28 cellular contexts compared by ENCODE assay signal in the genomic region with DNA sequence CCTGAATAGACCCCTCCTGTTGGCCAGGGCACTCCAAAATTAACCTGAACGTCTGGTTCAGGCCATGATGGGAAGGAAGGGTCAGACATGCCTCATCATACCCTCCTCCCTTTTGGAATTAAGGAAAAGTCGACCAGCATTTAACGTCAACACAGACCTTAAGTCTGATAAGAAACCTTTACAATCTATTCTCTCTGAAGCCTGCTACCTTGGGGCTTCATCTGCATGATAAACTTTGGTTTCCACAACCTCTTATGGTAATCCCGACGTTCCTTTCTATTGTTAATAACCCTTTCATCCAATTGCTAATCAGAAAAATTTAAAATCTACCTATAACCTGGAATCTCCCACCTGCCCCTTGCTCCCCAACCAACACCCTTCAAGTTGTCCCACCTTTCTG.
"Had no signal": no experiment of that assay in that cellular context is flagged by ENCODE, and none has a peak within 500 bp of the region (broad histone marks: within the 10 kb centered on the region; RNA-seq: fewer than 3 reads in every experiment).

No MANE protein-coding gene starts in this region.

- H3K9me3 ChIP-seq: neutrophil, right lobe of liver, tibial nerve, uterus had no signal

- H3K9ac ChIP-seq: neural progenitor cell, parathyroid adenoma had no signal

- H3K36me3 Mint-ChIP-seq: mesothelial cell of epicardium; neural progenitor cell; stimulated activated memory B cell treated with anti-CD40 and anti-IgM and Interleukin-4, amounts not matched to agents 10 μg/mL and 1 μg/mL and 100 μg/mL, for 72 hours; type B pancreatic cell had no signal

- H3K4me2 ChIP-seq: neural progenitor cell, smooth muscle cell had no signal

- H3K4me1 Mint-ChIP-seq: mesothelial cell of epicardium; naive B cell; natural killer cell; neural progenitor cell; stimulated activated memory B cell treated with anti-CD40 and anti-IgM and Interleukin-4, amounts not matched to agents 10 μg/mL and 1 μg/mL and 100 μg/mL, for 72 hours; stimulated activated naive CD8-positive, alpha-beta T cell treated with anti-CD3 and anti-CD28 coated beads, Interleukin-15, amount 100 ng/mL, for 72 hours had no signal

- DNase-seq: hypothalamus; islet precursor cell; left ventricle myocardium inferior; mesendoderm; naive B cell; natural killer cell; nephron progenitor cell; occipital lobe; right lobe of liver; stimulated activated CD4-positive, alpha-beta T cell treated with anti-CD3 and anti-CD28 coated beads, Interleukin-1b, Interleukin-23, amount 100 ng/mL, for 48 hours; stimulated activated CD4-positive, alpha-beta T cell treated with anti-CD3 and anti-CD28 coated beads, Interleukin-2, amount 100 ng/mL, for 48 hours; stimulated activated CD4-positive, alpha-beta T cell treated with anti-CD3 and anti-CD28 coated beads, Interleukin-4, amount 100 ng/mL, for 4 hours; stimulated activated CD8-positive, alpha-beta memory T cell treated with anti-CD3 and anti-CD28 coated beads, Interleukin-4, amount 100 ng/mL, for 48 hours; stimulated activated naive CD4-positive, alpha-beta T cell treated with Interleukin-2 at 50 U/mL for 16 hours; stimulated activated naive CD8-positive, alpha-beta T cell treated with anti-CD3 and anti-CD28 coated beads, Interleukin-15, amount 100 ng/mL, for 72 hours; substantia nigra; uterus had no signal

- H3K79me2 ChIP-seq: parathyroid adenoma had no signal

- H3K4me3 Mint-ChIP-seq: mesothelial cell of epicardium; naive B cell; natural killer cell; nephron progenitor cell; neural progenitor cell; stimulated activated memory B cell treated with anti-CD40 and anti-IgM and Interleukin-4, amounts not matched to agents 10 μg/mL and 1 μg/mL and 100 μg/mL, for 72 hours; stimulated activated naive CD8-positive, alpha-beta T cell treated with anti-CD3 and anti-CD28 coated beads, Interleukin-15, amount 100 ng/mL, for 72 hours; type B pancreatic cell had no signal

- H3K27ac Mint-ChIP-seq: mesothelial cell of epicardium; naive B cell; natural killer cell; nephron progenitor cell; neural progenitor cell; progenitor cell of endocrine pancreas; stimulated activated memory B cell treated with anti-CD40 and anti-IgM and Interleukin-4, amounts not matched to agents 10 μg/mL and 1 μg/mL and 100 μg/mL, for 72 hours; stimulated activated naive CD8-positive, alpha-beta T cell treated with anti-CD3 and anti-CD28 coated beads, Interleukin-15, amount 100 ng/mL, for 72 hours; type B pancreatic cell had no signal

- H3K27ac ChIP-seq: left ventricle myocardium inferior, neural progenitor cell, neutrophil, parathyroid adenoma, right atrium auricular region, right lobe of liver, tibial nerve, uterus had no signal

- H3K36me3 ChIP-seq: left ventricle myocardium inferior, neural progenitor cell, neutrophil, right atrium auricular region, right lobe of liver, tibial nerve, uterus had no signal

- ATAC-seq: natural killer cell; right lobe of liver; stimulated activated memory B cell treated with anti-CD40 and anti-IgM and Interleukin-4, amounts not matched to agents 10 μg/mL and 1 μg/mL and 100 μg/mL, for 72 hours; stimulated activated naive CD8-positive, alpha-beta T cell treated with anti-CD3 and anti-CD28 coated beads, Interleukin-15, amount 100 ng/mL, for 72 hours had no signal

- H3K27me3 Mint-ChIP-seq: naive B cell; progenitor cell of endocrine pancreas; stimulated activated memory B cell treated with anti-CD40 and anti-IgM and Interleukin-4, amounts not matched to agents 10 μg/mL and 1 μg/mL and 100 μg/mL, for 72 hours; stimulated activated naive CD8-positive, alpha-beta T cell treated with anti-CD3 and anti-CD28 coated beads, Interleukin-15, amount 100 ng/mL, for 72 hours; type B pancreatic cell had no signal

- H3K9me3 Mint-ChIP-seq: nephron progenitor cell, neural progenitor cell, type B pancreatic cell had no signal

- H2AFZ ChIP-seq: neural progenitor cell, parathyroid adenoma had no signal

- H3K27me3 ChIP-seq: neural progenitor cell, neutrophil, right atrium auricular region, right lobe of liver, tibial nerve, uterus had no signal

- H3K4me3 ChIP-seq: left ventricle myocardium inferior, lung, neural progenitor cell, right atrium auricular region, right lobe of liver, smooth muscle cell, tibial nerve, uterus had no signal

- H3K4me1 ChIP-seq: left ventricle myocardium inferior, parathyroid adenoma, right atrium auricular region, right lobe of liver, tibial nerve, uterus had no signal
